In the genomic region with DNA sequence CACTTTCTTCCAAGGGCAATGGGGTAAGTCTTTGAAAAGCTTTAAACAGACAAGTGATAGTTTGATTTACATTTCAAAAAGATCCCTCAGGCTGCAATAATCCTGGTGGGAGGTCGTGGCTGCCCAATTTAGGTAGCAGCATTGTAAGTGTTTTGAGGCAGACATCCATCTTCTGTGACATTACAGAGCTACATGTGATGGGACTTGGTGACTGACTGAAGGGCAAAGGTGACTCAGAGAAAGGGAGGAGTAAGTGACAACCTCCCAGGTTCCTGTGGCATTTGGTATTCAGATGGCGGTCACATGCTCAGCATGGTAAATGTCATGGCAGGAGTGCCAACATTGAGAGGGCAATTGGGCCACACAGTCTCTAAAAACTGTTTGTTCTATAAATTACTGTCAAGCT, we compare ENCODE assay signal across 10 cellular contexts. TPM values are rescaled to one million over a fixed set of nuclear protein-coding genes. Genes with fewer than 3 reads are reported as not detected.
DNase-seq lines count a peak whose midpoint lies in the region; ATAC-seq, FAIRE-seq and TF ChIP-seq lines count a peak whose summit lies in the region.
"Had no signal": no experiment of that assay in that cellular context is flagged by ENCODE, and none has a peak within 500 bp of the region (broad histone marks: within the 10 kb centered on the region; RNA-seq: fewer than 3 reads in every experiment).

No MANE protein-coding gene starts in this region.

- no peak overlapping the region for H3K4me3 ChIP-seq in body of pancreas
- H3K4me3 ChIP-seq: Peyer's patch had no signal

- WGBS in body of pancreas, 2 donors = 46 to 76% methylated on average over 2 of the region's 2 CpGs

- H3K4me3 Mint-ChIP-seq in T-helper 1 cell treated with Interleukin-12 subunit alpha and Interleukin-12 subunit beta and Interleukin-4 antibody, amounts not matched to agents 30 μg/mL and 1 μg/mL, for 36 hours = peak overlapping the region; percentile 5
- peak overlapping the region; percentile 53 for H3K4me3 Mint-ChIP-seq in osteocyte (ENCODE audit: unreplicated experiment)

- DNase-seq in COLO829 (ENCODE audit: low spot score) (peak; percentile 13), body of pancreas (no peak), osteocyte (ENCODE audit: extremely low spot score, unreplicated experiment) (no peak), D721Med (ENCODE audit: insufficient read length, low spot score) (no peak), SKM-1 treated with dmso at 0.1 percent for 144 hours (lab: John Stamatoyannopoulos, UW; ENCODE audit: unreplicated experiment) (no peak)

- peak overlapping the region; percentile 85 for H3K27ac Mint-ChIP-seq in T-helper 1 cell treated with Interleukin-12 subunit alpha and Interleukin-12 subunit beta and Interleukin-4 antibody, amounts not matched to agents 30 μg/mL and 1 μg/mL, for 36 hours
- peak overlapping the region; percentile 92 for H3K27ac Mint-ChIP-seq in osteocyte (ENCODE audit: unreplicated experiment)

- ATAC-seq in body of pancreas (peak; percentile 41), GM21529 (IDR thresholded peaks at IDR 0.05; ENCODE audit: unreplicated experiment) (no peak), GM21360 (IDR thresholded peaks at IDR 0.05; ENCODE audit: unreplicated experiment) (no peak)

- H3K36me3 ChIP-seq in body of pancreas (replicated peaks in 1 of 2; ENCODE audit: insufficient read depth in 1 of 2, low read depth in 2 of 2) = no peaks in the 10 kb centered on the region
- H3K36me3 ChIP-seq: Peyer's patch had no signal

- peaks cover 39% of the 10 kb centered on the region for H3K36me3 Mint-ChIP-seq in T-helper 1 cell treated with Interleukin-12 subunit alpha and Interleukin-12 subunit beta and Interleukin-4 antibody, amounts not matched to agents 30 μg/mL and 1 μg/mL, for 36 hours (ENCODE audit: low read depth)
- H3K36me3 Mint-ChIP-seq in osteocyte (ENCODE audit: unreplicated experiment) = no peaks in the 10 kb centered on the region

- H3K27ac ChIP-seq in body of pancreas = peak overlapping the region in 1 of 4 donors; percentile 39

- TF ChIP-seq CTCF in body of pancreas (IDR thresholded peaks at IDR 0.05) (no peak), osteocyte (IDR thresholded peaks at IDR 0.05) (no peak), D721Med (IDR thresholded peaks at IDR 0.05; ENCODE audit: insufficient read depth, missing control alignments) (no peak)

- no peaks in the 10 kb centered on the region for H3K9me3 ChIP-seq in body of pancreas
- H3K9me3 ChIP-seq: Peyer's patch had no signal

- no peak for FAIRE-seq in D721Med (lab: Jason Lieb, UNC)
- FAIRE-seq: G401.6 had no signal

- no peaks in the 10 kb centered on the region for H3K9me3 Mint-ChIP-seq in T-helper 1 cell treated with Interleukin-12 subunit alpha and Interleukin-12 subunit beta and Interleukin-4 antibody, amounts not matched to agents 30 μg/mL and 1 μg/mL, for 36 hours
- no peaks in the 10 kb centered on the region for H3K9me3 Mint-ChIP-seq in osteocyte (ENCODE audit: unreplicated experiment)

- H3K27me3 ChIP-seq in body of pancreas = no peaks in the 10 kb centered on the region
- H3K27me3 ChIP-seq: Peyer's patch had no signal

- peaks cover 65% of the 10 kb centered on the region for H3K4me1 Mint-ChIP-seq in T-helper 1 cell treated with Interleukin-12 subunit alpha and Interleukin-12 subunit beta and Interleukin-4 antibody, amounts not matched to agents 30 μg/mL and 1 μg/mL, for 36 hours (ENCODE audit: low read depth)
- H3K4me1 Mint-ChIP-seq in osteocyte (ENCODE audit: unreplicated experiment) = peaks cover 88% of the 10 kb centered on the region

- no peaks in the 10 kb centered on the region for H3K27me3 Mint-ChIP-seq in T-helper 1 cell treated with Interleukin-12 subunit alpha and Interleukin-12 subunit beta and Interleukin-4 antibody, amounts not matched to agents 30 μg/mL and 1 μg/mL, for 36 hours (ENCODE audit: low read depth)
- H3K27me3 Mint-ChIP-seq in osteocyte (ENCODE audit: unreplicated experiment) = no peaks in the 10 kb centered on the region

- TF ChIP-seq POLR2A in body of pancreas (IDR thresholded peaks at IDR 0.05) = no peak

- H3K4me1 ChIP-seq in body of pancreas = peaks cover 38% of the 10 kb centered on the region

- intact Hi-C loops in body of pancreas (cut with DNase I) = no loop called here

RNA-seq across cellular contexts. Expression of gene STAT3, which starts 26.5 kb away (rescaled TPM):
- total RNA-seq in body of pancreas (10 to 100 TPM; 79.4 to 99.5 TPM), osteocyte (280 and 281 TPM in 2 replicates)
